9 cellular contexts compared by ENCODE assay signal in the genomic region with DNA sequence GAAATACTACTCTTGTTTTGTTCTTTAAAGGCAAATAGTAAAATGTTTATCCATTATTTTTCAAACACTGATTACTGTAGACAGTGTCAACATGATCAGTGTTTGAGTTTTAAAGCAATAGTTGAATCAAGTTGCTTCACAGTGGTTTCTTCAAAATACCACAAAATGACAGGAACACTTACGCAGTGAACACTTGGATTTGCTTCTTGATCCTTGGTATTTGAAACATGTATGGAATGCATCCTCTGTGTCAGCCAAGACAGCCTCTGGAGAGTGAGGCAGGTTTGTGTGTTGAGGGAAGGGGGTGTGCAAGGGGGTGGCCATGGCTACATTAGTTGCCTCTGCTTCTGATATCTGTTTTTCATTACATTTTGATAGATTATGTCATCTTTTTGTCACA.
DNase-seq lines count a peak whose midpoint lies in the region; ATAC-seq and TF ChIP-seq lines count a peak whose summit lies in the region.
"Had no signal": no experiment of that assay in that cellular context is flagged by ENCODE, and none has a peak within 500 bp of the region (broad histone marks: within the 10 kb centered on the region; RNA-seq: fewer than 3 reads in every experiment).

No MANE protein-coding gene starts in this region.

- H3K9me3 Mint-ChIP-seq in T-cell: no peaks in the 10 kb centered on the region
- H3K9me3 Mint-ChIP-seq: CD8-positive, alpha-beta T cell had no signal

- no peaks in the 10 kb centered on the region for H3K36me3 Mint-ChIP-seq in T-cell
- H3K36me3 Mint-ChIP-seq: CD8-positive, alpha-beta T cell had no signal

- H2BK15ac ChIP-seq in mesendoderm (replicated peaks; ENCODE audit: low read depth): no peak overlapping the region

- no peak overlapping the region for H3K9ac ChIP-seq in mesendoderm (ENCODE audit: low read length)

- CTCF ChIA-PET in AG04450 (lab: Charles Lee) (no interaction called here), T-cell (lab: Charles Lee) (no interaction called here)

- DNase-seq in AG04450 (ENCODE audit: low read depth, low spot score) (peak; percentile 71), NCI-H460 (ENCODE audit: extremely low read depth, low read depth) (peak; percentile 81), epidermal melanocyte (ENCODE audit: insufficient read length, low spot score) (peak; percentile 43), mesendoderm (peak; percentile 97), NCI-H2171 (lab: John Stamatoyannopoulos, UW) (no peak), T-cell (no peak)
- DNase-seq: CD8-positive, alpha-beta T cell had no signal

- H2AK5ac ChIP-seq in mesendoderm (ENCODE audit: low read length): no peak overlapping the region

- H4K8ac ChIP-seq in mesendoderm (ENCODE audit: low read depth, low read length): no peak overlapping the region

- no peak overlapping the region for H2BK5ac ChIP-seq in mesendoderm (ENCODE audit: low read length)

- H3K79me1 ChIP-seq in mesendoderm (ENCODE audit: low read length): no peaks in the 10 kb centered on the region

- H4K5ac ChIP-seq in mesendoderm (ENCODE audit: low read length): no peak overlapping the region

- no peaks in the 10 kb centered on the region for H3K27me3 Mint-ChIP-seq in T-cell

- no peaks in the 10 kb centered on the region for H3K36me3 ChIP-seq in mesendoderm (ENCODE audit: control insufficient read depth, insufficient read depth, low read length)

- no peak overlapping the region for H3K4me3 ChIP-seq in AG04450 (ENCODE audit: low read depth, low read length)
- no peak overlapping the region for H3K4me3 ChIP-seq in mesendoderm (ENCODE audit: low read length)

- H3K4ac ChIP-seq in mesendoderm (ENCODE audit: low read depth, low read length): no peak overlapping the region

- no peak overlapping the region for H3K27ac ChIP-seq in AG04450 (ENCODE audit: low read depth, low read length)
- no peak overlapping the region for H3K27ac ChIP-seq in mesendoderm (ENCODE audit: low read depth, low read length)

- H3K9me3 ChIP-seq in AG04450 (ENCODE audit: control insufficient read depth, insufficient read depth, low read length): no peaks in the 10 kb centered on the region

- H3K23ac ChIP-seq in mesendoderm (ENCODE audit: low read length): no peak overlapping the region

- H3K79me2 ChIP-seq in mesendoderm (ENCODE audit: control insufficient read depth, insufficient read depth, low read length): no peaks in the 10 kb centered on the region

- no peak overlapping the region for H2BK120ac ChIP-seq in mesendoderm (ENCODE audit: low read depth, low read length)

- no peak overlapping the region for H3K56ac ChIP-seq in mesendoderm (ENCODE audit: low read length)

- no CpG with 5 or more reads among the region's 1 CpG for WGBS in mesendoderm (ENCODE audit: extremely low coverage, insufficient coverage, low lambda C conversion rate)

- no peak for TF ChIP-seq CTCF in AG04450 (IDR thresholded peaks at IDR 0.05; ENCODE audit: low read depth, low read length)

- H3K27me3 ChIP-seq in AG04450 (ENCODE audit: control insufficient read depth, insufficient read depth, low read length) (no peaks in the 10 kb centered on the region), mesendoderm (ENCODE audit: insufficient read depth, low read length, poor library complexity) (no peaks in the 10 kb centered on the region)

- H3K4me2 ChIP-seq in mesendoderm (ENCODE audit: low read length): no peak overlapping the region

- H3K4me1 Mint-ChIP-seq in T-cell: no peaks in the 10 kb centered on the region

- no peak for ATAC-seq in GM21526 (IDR thresholded peaks at IDR 0.05; ENCODE audit: low FRiP score, unreplicated experiment)
- ATAC-seq in HG02981 (IDR thresholded peaks at IDR 0.05; ENCODE audit: unreplicated experiment): no peak
- ATAC-seq in T-cell (replicated peaks in 1 of 4): no peak
- ATAC-seq: CD8-positive, alpha-beta T cell had no signal

- H3K27ac Mint-ChIP-seq in T-cell: no peak overlapping the region
- H3K27ac Mint-ChIP-seq: CD8-positive, alpha-beta T cell had no signal

- H3K4me3 Mint-ChIP-seq in T-cell: no peak overlapping the region
- H3K4me3 Mint-ChIP-seq: CD8-positive, alpha-beta T cell had no signal

- POLR2A ChIA-PET in AG04450 (lab: Yijun Ruan, JAX): no interaction called here
- POLR2A ChIA-PET in T-cell (lab: Charles Lee): no interaction called here

- no peak overlapping the region for H3K18ac ChIP-seq in mesendoderm (ENCODE audit: low read length)

- H3K4me1 ChIP-seq in mesendoderm (ENCODE audit: control insufficient read depth, low read depth, low read length): peaks cover 2% of the 10 kb centered on the region

Comparison
In these comparisons a context has a peak if more than half of its experiments do, and no peak if none do; other contexts are left out.
1. DNase-seq: peak in AG04450 (single experiment), NCI-H460 (single experiment), epidermal melanocyte (single experiment) and mesendoderm (single experiment); none in NCI-H2171 (single experiment) and T-cell (0 of 34).